Comparison of ENCODE assay signal across 8 cellular contexts in genomic region chr19:2475702-2476450, GRCh38. TPM values are rescaled to one million over a fixed set of nuclear protein-coding genes. Genes with fewer than 3 reads are reported as not detected.
A peak's percentile ranks its signal among the peaks of the same experiment; 100 is the strongest.
DNase-seq lines count a peak whose midpoint lies in the region; ATAC-seq, FAIRE-seq and TF ChIP-seq lines count a peak whose summit lies in the region.

TSS of gene GADD45B (plus strand) at chr19:2476127. CDS start at chr19:2476359, 232 bp downstream.

- no TSS peak for BruUV-seq in Caco-2 (replicated peaks; lab: Mats Ljungman, UMichigan)

- H3K9ac ChIP-seq in HUES64 (ENCODE audit: low read depth, low read length) = peak within 1 kb of the TSS; percentile 77
- peak within 1 kb of the TSS; percentile 97 for H3K9ac ChIP-seq in OCI-LY3 (ENCODE audit: low read length)

- H3K4me3 Mint-ChIP-seq in Caco-2 (ENCODE audit: unreplicated experiment) = peak within 1 kb of the TSS; percentile 88
- H3K4me3 Mint-ChIP-seq in mesothelial cell of epicardium = peak within 1 kb of the TSS; percentile 95

- DNase-seq in Caco-2 = peak; percentile 98
- DNase-seq in activated CD8-positive, alpha-beta memory T cell treated with anti-CD3 and anti-CD28 coated beads, Interleukin-2, amount 50 U/mL, for 4 hours = peak; percentile 98
- DNase-seq in mesothelial cell of epicardium (ENCODE audit: low spot score in 2 of 2, unreplicated experiment in 2 of 2) = peak; percentile 97 to 99
- DNase-seq in stimulated activated CD8-positive, alpha-beta memory T cell treated with anti-CD3 and anti-CD28 coated beads, Interleukin-15, amount 100 ng/mL, for 4 hours (ENCODE audit: low read depth in 2 of 2) = peak; percentile 96

- H3K27ac Mint-ChIP-seq in Caco-2 (ENCODE audit: unreplicated experiment) = peak within 1 kb of the TSS; percentile 91
- H3K27ac Mint-ChIP-seq in mesothelial cell of epicardium = peak within 1 kb of the TSS; percentile 99

- no peaks in the 10 kb centered on the region for H3K27me3 ChIP-seq in Caco-2 (replicated peaks; ENCODE audit: control insufficient read depth, insufficient read depth, low read length)
- peaks cover 39% of the 10 kb centered on the region for H3K27me3 ChIP-seq in HUES64 (ENCODE audit: insufficient read depth, low read length)
- H3K27me3 ChIP-seq in OCI-LY3 (ENCODE audit: low read depth, low read length) = no peaks in the 10 kb centered on the region

- WGBS in HUES64 = under 1% methylated on average over 70 of the region's 70 CpGs

- H3K4me1 Mint-ChIP-seq in Caco-2 (ENCODE audit: low read depth, unreplicated experiment) = no peaks in the 10 kb centered on the region
- H3K4me1 Mint-ChIP-seq in mesothelial cell of epicardium = peaks cover 20% of the 10 kb centered on the region

- peak; percentile 41 for ATAC-seq in GM21381 (IDR thresholded peaks at IDR 0.05; ENCODE audit: unreplicated experiment)

- no peaks in the 10 kb centered on the region; the same call in 1 of the 2 replicates for H3K36me3 ChIP-seq in Caco-2 (ENCODE audit: control insufficient read depth, insufficient read depth, low read length)
- H3K36me3 ChIP-seq in HUES64 (ENCODE audit: insufficient read depth, low read length) = 0 out of 2 replicates have a peak, but pooled peaks cover 5% of the 10 kb centered on the region
- peaks cover 27% of the 10 kb centered on the region for H3K36me3 ChIP-seq in OCI-LY3 (replicated peaks; ENCODE audit: low read depth, low read length)

- H3K36me3 Mint-ChIP-seq in Caco-2 (ENCODE audit: insufficient read depth, unreplicated experiment) (peaks cover 50% of the 10 kb centered on the region), mesothelial cell of epicardium (no peaks in the 10 kb centered on the region)

- POLR2A ChIA-PET in Caco-2 (lab: Charles Lee) = interaction anchor here (0.5 to 3.7 kb wide), 50 partner anchors 9 to 835 kb away, joined by 3 to 139 read pairs (median 5); partner anchors contain the start of genes LMNB2, LSM7, SGTA and SPPL2B

- H3K27me3 Mint-ChIP-seq in Caco-2 (ENCODE audit: insufficient read depth, unreplicated experiment) (no peaks in the 10 kb centered on the region), mesothelial cell of epicardium (ENCODE audit: low read depth) (no peaks in the 10 kb centered on the region)

- FAIRE-seq in endometrium (lab: Jason Lieb, UNC) = peak; percentile 86

- H3K4me2 ChIP-seq in OCI-LY3 (ENCODE audit: low read length) = peak within 1 kb of the TSS; percentile 97

- CTCF ChIA-PET in Caco-2 (lab: Charles Lee) = interaction anchor here (0.5 to 2.4 kb wide), 16 partner anchors 27 to 417 kb away, joined by 3 to 30 read pairs (median 4); no protein-coding TSS in a partner anchor

- H3K9me3 ChIP-seq in Caco-2 (no peaks in the 10 kb centered on the region), HUES64 (ENCODE audit: insufficient read depth, low read depth, low read length) (no peaks in the 10 kb centered on the region), OCI-LY3 (ENCODE audit: insufficient read depth, low read length) (no peaks in the 10 kb centered on the region)

- H3K79me2 ChIP-seq in OCI-LY3 (ENCODE audit: low read length) = peaks cover 39% of the 10 kb centered on the region

- H4K20me1 ChIP-seq in OCI-LY3 (ENCODE audit: insufficient read depth, low read length) = peaks cover 26% of the 10 kb centered on the region

- TF ChIP-seq CTCF in Caco-2 (IDR thresholded peaks at IDR 0.05; ENCODE audit: insufficient read depth in 1 of 2, low read depth in 1 of 2, low read length in 1 of 2, severe bottlenecking in 1 of 2, unreplicated experiment in 1 of 2) (no peak), OCI-LY3 (IDR thresholded peaks at IDR 0.05; ENCODE audit: low read depth, low read length) (no peak), mesothelial cell of epicardium (IDR thresholded peaks at IDR 0.05; ENCODE audit: unreplicated experiment) (no peak)

- intact Hi-C loops in Caco-2 (cut with micrococcal nuclease; ENCODE audit: unreplicated experiment) = loop anchor here (1.0 to 5.0 kb wide), 3 partner anchors 51 to 121 kb away; no protein-coding TSS in a partner anchor

- H3K4me1 ChIP-seq in Caco-2 = no peaks in the 10 kb centered on the region
- H3K4me1 ChIP-seq in HUES64 (ENCODE audit: insufficient read depth, low read length) = peaks cover 6% of the 10 kb centered on the region; the same call in 1 of the 2 replicates
- H3K4me1 ChIP-seq in OCI-LY3 (ENCODE audit: low read length) = peaks cover 18% of the 10 kb centered on the region

- no peak within 1 kb of the TSS for H2AFZ ChIP-seq in OCI-LY3 (ENCODE audit: low read depth, low read length)

- H3K4me3 ChIP-seq in Caco-2 (ENCODE audit: low read depth, low read length) = peak within 1 kb of the TSS; percentile 79
- H3K4me3 ChIP-seq in HUES64 (ENCODE audit: low read length) = peak within 1 kb of the TSS; percentile 78
- H3K4me3 ChIP-seq in OCI-LY3 (ENCODE audit: low read length) = peak within 1 kb of the TSS; percentile 86

- no peaks in the 10 kb centered on the region for H3K9me3 Mint-ChIP-seq in Caco-2 (ENCODE audit: unreplicated experiment)
- H3K9me3 Mint-ChIP-seq in mesothelial cell of epicardium = no peaks in the 10 kb centered on the region

- H3K27ac ChIP-seq in HUES64 (ENCODE audit: low read depth, low read length) (peak within 1 kb of the TSS; percentile 78; the same call in 1 of the 2 replicates), OCI-LY3 (ENCODE audit: low read length) (peak within 1 kb of the TSS; percentile 87)

RNA-seq across cellular contexts. Expression of gene GADD45B, which starts in this region (rescaled TPM):
- total RNA-seq in Caco-2 (2022) (20.2 and 23.8 TPM in 2 replicates), mesothelial cell of epicardium (80.0 to 84.4 TPM (median 84.1 TPM) in 3 replicates)
- 4.4 TPM for polyA plus RNA-seq in HUES64 (2013, experiment 1 of 2)
- 5.1 TPM for polyA plus RNA-seq in HUES64 (2013, experiment 2 of 2)

Comparison
In these comparisons a context has a peak if more than half of its experiments do, and no peak if none do; other contexts are left out.
1. Peak in every context shown above with its lines: DNase-seq, ATAC-seq, H3K4me3 ChIP-seq and H3K27ac ChIP-seq.